ENCODE assay signal across 13 cellular contexts in the genomic region with DNA sequence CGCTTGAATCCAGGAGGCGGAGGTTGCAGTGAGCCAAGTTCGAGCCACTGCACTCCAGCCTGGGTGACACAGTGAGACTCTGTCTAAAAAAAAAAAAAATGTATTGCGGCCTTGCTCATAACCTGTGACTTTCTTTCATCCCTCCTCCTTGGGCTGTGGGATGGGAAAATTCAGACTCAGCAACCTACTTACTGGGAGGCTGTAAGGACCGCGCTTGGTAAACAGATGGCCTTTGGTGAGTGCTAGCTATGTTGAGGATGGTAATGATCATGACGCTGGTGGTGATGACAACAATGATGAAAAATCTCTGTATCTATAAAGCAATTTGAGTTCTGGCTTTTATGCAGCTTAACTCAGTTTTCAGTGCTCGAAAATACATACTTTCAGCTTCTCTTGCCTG.
"Had no signal": no experiment of that assay in that cellular context is flagged by ENCODE, and none has a peak within 500 bp of the region (broad histone marks: within the 10 kb centered on the region; RNA-seq: fewer than 3 reads in every experiment).

No MANE protein-coding gene starts in this region.

- H3K4me1 Mint-ChIP-seq: activated B cell treated with CpG ODN at 0.5 μM for 24 hours; activated T-helper 17 cell treated with anti-CD3 and anti-CD28 coated beads, Interleukin-2, amount 50 U/mL, for 72 hours had no signal

- H3K9me3 Mint-ChIP-seq: activated B cell treated with CpG ODN at 0.5 μM for 24 hours; activated T-helper 17 cell treated with anti-CD3 and anti-CD28 coated beads, Interleukin-2, amount 50 U/mL, for 72 hours had no signal

- H3K4me3 Mint-ChIP-seq: activated B cell treated with CpG ODN at 0.5 μM for 24 hours; activated T-helper 17 cell treated with anti-CD3 and anti-CD28 coated beads, Interleukin-2, amount 50 U/mL, for 72 hours had no signal

- H3K36me3 ChIP-seq: cardiac muscle cell, gastroesophageal sphincter had no signal

- H3K27ac ChIP-seq: cardiac muscle cell, gastroesophageal sphincter, neutrophil, upper lobe of right lung had no signal

- H3K27me3 ChIP-seq: cardiac muscle cell, gastroesophageal sphincter, neutrophil, upper lobe of right lung had no signal

- H3K9me3 ChIP-seq: gastroesophageal sphincter, neutrophil, SK-N-SH, upper lobe of right lung had no signal

- H3K9me2 ChIP-seq: SK-N-SH had no signal

- H3K27me3 Mint-ChIP-seq: activated B cell treated with CpG ODN at 0.5 μM for 24 hours; activated T-helper 17 cell treated with anti-CD3 and anti-CD28 coated beads, Interleukin-2, amount 50 U/mL, for 72 hours had no signal

- ATAC-seq: activated T-helper 17 cell treated with anti-CD3 and anti-CD28 coated beads, Interleukin-2, amount 50 U/mL, for 72 hours; gastroesophageal sphincter; left ventricle myocardium superior; right cardiac atrium; Right ventricle myocardium inferior; upper lobe of right lung had no signal

- H3K4me1 ChIP-seq: gastroesophageal sphincter, upper lobe of right lung had no signal

- H3K4me2 ChIP-seq: SK-N-SH had no signal

- H3K27ac Mint-ChIP-seq: activated B cell treated with CpG ODN at 0.5 μM for 24 hours had no signal

- H3K4me3 ChIP-seq: cardiac muscle cell, gastroesophageal sphincter, upper lobe of right lung had no signal

- H3K9ac ChIP-seq: SK-N-SH had no signal

- DNase-seq: activated B cell treated with CpG ODN at 0.5 μM for 24 hours; activated CD8-positive, alpha-beta memory T cell treated with anti-CD3 and anti-CD28 coated beads, Interleukin-2, amount 50 U/mL, for 4 hours; left ventricle myocardium superior; right cardiac atrium; SK-N-SH; stimulated activated CD4-positive, alpha-beta T cell treated with anti-CD3 and anti-CD28 coated beads, Interleukin-1b, Interleukin-23, amount 100 ng/mL, for 48 hours; stimulated activated naive CD4-positive, alpha-beta T cell treated with Interleukin-2 at 50 U/mL for 16 hours; upper lobe of right lung had no signal
